21 cellular contexts compared by ENCODE assay signal in the genomic region with DNA sequence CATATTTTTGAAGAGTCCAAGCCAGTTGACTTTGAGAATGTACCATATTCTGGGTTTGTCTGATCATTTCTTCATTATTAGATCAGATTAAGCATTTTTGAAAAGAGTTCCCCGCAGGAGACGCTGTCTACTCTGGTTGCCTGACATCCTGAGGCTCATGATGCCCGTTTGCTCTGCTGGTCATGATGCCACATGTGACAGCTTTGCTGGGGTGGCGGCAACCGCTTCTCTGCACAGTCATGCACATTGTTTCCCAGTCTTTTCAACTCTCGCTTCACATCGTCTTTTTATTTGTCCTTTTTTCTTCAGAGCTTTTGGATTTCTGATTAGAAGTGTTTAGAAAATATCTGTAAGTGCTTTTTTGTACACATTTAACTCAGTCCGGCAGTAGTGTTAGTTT.
"Had no signal": no experiment of that assay in that cellular context is flagged by ENCODE, and none has a peak within 500 bp of the region (broad histone marks: within the 10 kb centered on the region; RNA-seq: fewer than 3 reads in every experiment).

No MANE protein-coding gene starts in this region.

- FAIRE-seq: urothelium cell line had no signal

- DNase-seq: stimulated activated CD4-positive, alpha-beta T cell treated with anti-CD3 and anti-CD28 coated beads, Interleukin-2, amount 100 ng/mL, for 48 hours; stimulated activated CD4-positive, alpha-beta T cell treated with anti-CD3 and anti-CD28 coated beads, Interleukin-4, amount 100 ng/mL, for 1 hour; stimulated activated CD4-positive, alpha-beta T cell treated with anti-CD3 and anti-CD28 coated beads, Interleukin-4, amount 100 ng/mL, for 24 hours; stimulated activated CD4-positive, alpha-beta T cell treated with anti-CD3 and anti-CD28 coated beads, Interleukin-4, amount 100 ng/mL, for 4 hours; stimulated activated CD8-positive, alpha-beta memory T cell treated with anti-CD3 and anti-CD28 coated beads, Interleukin-4, amount 100 ng/mL, for 48 hours; stimulated activated naive B cell treated with anti-CD40 and anti-IgM and Interleukin-4, amounts not matched to agents 10 μg/mL and 1 μg/mL and 100 μg/mL, for 72 hours; stimulated activated naive CD4-positive, alpha-beta T cell; stimulated activated naive CD4-positive, alpha-beta T cell treated with Interleukin-2 at 50 U/mL for 16 hours; stimulated activated naive CD8-positive, alpha-beta T cell treated with anti-CD3 and anti-CD28 coated beads, Interleukin-15, amount 100 ng/mL, for 72 hours; stimulated activated naive CD8-positive, alpha-beta T cell treated with anti-CD3 and anti-CD28 coated beads, Interleukin-15, Interleukin-2, amounts not matched to agents 100 U/mL and 50 U/mL, for 24 hours; stomach; substantia nigra; testis; thyroid gland; tibial artery; transverse colon; trophoblast cell; upper lobe of left lung; upper lobe of right lung; uterus had no signal
